8 cellular contexts compared by ENCODE assay signal in the genomic region with DNA sequence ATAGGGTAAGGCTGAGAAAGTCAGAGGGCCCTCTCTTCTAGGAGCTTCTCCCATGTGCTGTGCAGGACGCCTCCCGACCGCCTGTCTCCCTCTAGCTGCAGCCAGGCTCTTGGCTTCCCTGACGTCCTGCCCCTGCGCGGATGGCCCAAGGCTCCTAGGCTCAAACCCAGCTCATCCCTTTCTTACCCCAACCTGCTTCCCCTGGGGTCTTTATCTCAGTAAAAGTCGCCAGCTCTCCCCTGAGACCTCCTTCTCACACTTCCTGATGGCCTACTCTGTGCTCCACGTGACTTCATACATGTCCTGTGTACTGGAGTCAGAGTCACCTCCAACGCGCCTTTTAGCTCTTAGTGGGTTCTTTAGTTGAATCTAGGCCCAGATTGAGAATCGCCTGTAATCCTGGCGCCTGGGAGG.
DNase-seq lines count a peak whose midpoint lies in the region; ATAC-seq and TF ChIP-seq lines count a peak whose summit lies in the region.

No MANE protein-coding gene starts in this region.

- DNase-seq in DMS79 treated with DMSO at 0.1 percent for 48 hours (lab: John Stamatoyannopoulos, UW) (peak; percentile 74), HEK293T (ENCODE audit: extremely low spot score) (peak; percentile 75), NCI-H2196 (lab: John Stamatoyannopoulos, UW; ENCODE audit: unreplicated experiment) (peak; percentile 64), memory B cell (ENCODE audit: low spot score in 2 of 2) (peak in 1 of 2 donors; percentile 41)
- peak; percentile 56 for DNase-seq in activated CD4-positive, alpha-beta T cell treated with anti-CD3 and anti-CD28 coated beads, Interleukin-2, amount 50 U/mL, for 1 hour
- peak; percentile 15 for DNase-seq in effector CD8-positive, alpha-beta T cell (lab: John Stamatoyannopoulos, UW)
- DNase-seq in stimulated activated CD8-positive, alpha-beta memory T cell treated with anti-CD3 and anti-CD28 coated beads, Interleukin-4, amount 100 ng/mL, for 48 hours, result peak; percentile 77

- H3K27me3 Mint-ChIP-seq in memory B cell, result no peaks in the 10 kb centered on the region

- peak overlapping the region; percentile 100 for H3K4me3 Mint-ChIP-seq in memory B cell

- no peaks in the 10 kb centered on the region for H3K36me3 Mint-ChIP-seq in memory B cell

- POLR2A ChIA-PET in HEK293T (lab: Yijun Ruan, JAX), result interaction anchor here (0.7 to 11.3 kb wide), 31 partner anchors 8 to 413 kb away, joined by 3 to 181 read pairs (median 9); a partner anchor contains a TSS

- no peaks in the 10 kb centered on the region for H3K9me3 Mint-ChIP-seq in memory B cell

- ATAC-seq in memory B cell (ENCODE audit: low read depth) (peak; percentile 63), GM19035 (IDR thresholded peaks at IDR 0.05; ENCODE audit: unreplicated experiment) (no peak)

- CTCF ChIA-PET in HEK293T (lab: Yijun Ruan, JAX), result interaction anchor here (0.6 to 1.9 kb wide), 17 partner anchors 9 to 696 kb away, joined by 3 to 19 read pairs (median 5); a partner anchor contains a TSS

- H3K4me1 Mint-ChIP-seq in memory B cell, result peaks cover 13% of the 10 kb centered on the region

- H3K27ac Mint-ChIP-seq in memory B cell, result peak overlapping the region; percentile 99

TF ChIP-seq in HEK293T, 16 proteins besides CTCF, POLR2A, EP300 and RAD21:
- TF ChIP-seq FOXA1 (IDR thresholded peaks at IDR 0.05), result no peak
- TF ChIP-seq FOXK2 (IDR thresholded peaks at IDR 0.05), result no peak
- no peak for TF ChIP-seq ARNT (IDR thresholded peaks at IDR 0.05)
- no peak for TF ChIP-seq ZNF384 (IDR thresholded peaks at IDR 0.05)
- no peak for TF ChIP-seq ELF4 (IDR thresholded peaks at IDR 0.05)
- TF ChIP-seq CTBP1 (IDR thresholded peaks at IDR 0.05; ENCODE audit: borderline replicate concordance), result no peak
- 0 out of 2 replicates have a peak, but pooled peaks have one; percentile 49 for TF ChIP-seq HDGF (IDR thresholded peaks at IDR 0.05; ENCODE audit: borderline replicate concordance)
- TF ChIP-seq BHLHE40 (IDR thresholded peaks at IDR 0.05; ENCODE audit: borderline replicate concordance), result no peak
- peak; percentile 3; the same call in 1 of the 2 replicates for TF ChIP-seq L3MBTL2 (conservative IDR thresholded peaks at IDR 0.05)
